ENCODE assay signal across 2 cellular contexts in genomic region chr1:21631590-21631943, GRCh38. TPM values are rescaled to one million over a fixed set of nuclear protein-coding genes. Genes with fewer than 3 reads are reported as not detected.
"Had no signal": no experiment of that assay in that cellular context is flagged by ENCODE, and none has a peak within 500 bp of the region (broad histone marks: within the 10 kb centered on the region; RNA-seq: fewer than 3 reads in every experiment).

No MANE protein-coding gene starts in this region.

RNA-seq across cellular contexts. Expression of gene RAP1GAP, which starts 37.6 kb away (rescaled TPM):
- polyA plus RNA-seq: immature natural killer cell; naive thymus-derived CD8-positive, alpha-beta T cell had no signal
